In genomic region chr18:57538614-57539013, GRCh38 we compare ENCODE assay signal across 6 cellular contexts.
"Had no signal": no experiment of that assay in that cellular context is flagged by ENCODE, and none has a peak within 500 bp of the region (broad histone marks: within the 10 kb centered on the region; RNA-seq: fewer than 3 reads in every experiment).

No MANE protein-coding gene starts in this region.

- DNase-seq: KBM-7, KG1 had no signal

- H3K4me3 ChIP-seq: K562 had no signal

- H3K4me3 Mint-ChIP-seq: IgD-negative memory B cell had no signal

- H3K4me1 Mint-ChIP-seq: IgD-negative memory B cell had no signal

- H3K27ac Mint-ChIP-seq: IgD-negative memory B cell had no signal

- H3K27ac ChIP-seq: HL-60 had no signal

- ATAC-seq: HepG2, K562 had no signal
